In genomic region chr16:2907089-2907735, GRCh38 we compare ENCODE assay signal across 8 cellular contexts. TPM values are rescaled to one million over a fixed set of nuclear protein-coding genes. Genes with fewer than 3 reads are reported as not detected.
DNase-seq lines count a peak whose midpoint lies in the region; ATAC-seq and TF ChIP-seq lines count a peak whose summit lies in the region.
"Not testable (repeated sequence)": the region's sequence is repeated elsewhere in the genome, so short reads cannot be mapped to it uniquely, and the experiment has no call there.

No MANE protein-coding gene starts in this region.

- not testable (repeated sequence) for H3K27ac Mint-ChIP-seq in activated CD8-positive, alpha-beta T cell treated with anti-CD3 and anti-CD28 coated beads, Interleukin-2, amount 10 ng/mL, durations not matched to agents 7 days and 5 days; neural crest cell (ENCODE audit: unreplicated experiment)

- not testable (repeated sequence) for H2AFZ ChIP-seq in mammary epithelial cell (ENCODE audit: low read depth, low read length)

- dilution Hi-C loops in mammary epithelial cell (cut with HindIII; ENCODE audit: low sequenced_read_pairs) = not testable (repeated sequence)

- not testable (repeated sequence) for H3K9ac ChIP-seq in mammary epithelial cell (ENCODE audit: insufficient read depth, low read length)

- in situ Hi-C loops in mammary epithelial cell (cut with MboI; ENCODE audit: low sequenced_read_pairs in 2 of 2) = not testable (repeated sequence)

- peaks cover 0 to 16% (median 6%) of the 10 kb centered on the region in 4 donors for H3K4me1 ChIP-seq in Peyer's patch
- H3K4me1 ChIP-seq in mammary epithelial cell (ENCODE audit: insufficient read depth, low read length) = peaks cover 14% of the 10 kb centered on the region
- H3K4me1 ChIP-seq in heart right ventricle = peaks cover 3 to 27% (median 21%) of the 10 kb centered on the region in 9 donors

- not testable (repeated sequence) for H3K79me2 ChIP-seq in mammary epithelial cell (ENCODE audit: insufficient read depth, low read length)

- POLR2A ChIA-PET in activated CD8-positive, alpha-beta T cell treated with anti-CD3 and anti-CD28 coated beads, Interleukin-2, amount 10 ng/mL, durations not matched to agents 7 days and 5 days (lab: Charles Lee) = interaction anchor here (1.0 kb wide), 1 partner anchor 24 kb away, joined by 3 read pairs; the partner anchor contains the start of gene FLYWCH2

- not testable (repeated sequence) for H4K20me1 ChIP-seq in mammary epithelial cell (ENCODE audit: insufficient read depth, low read length)

- 0 out of 2 replicates have a peak, but pooled peaks have one; percentile 22 for TF ChIP-seq CTCF in LNCaP clone FGC (IDR thresholded peaks at IDR 0.05; ENCODE audit: control insufficient read depth, extremely low read depth, insufficient read depth)
- peak in 5 of 6 experiments; percentile 32 to 77 (median 71) for TF ChIP-seq CTCF in Peyer's patch (IDR thresholded peaks at IDR 0.05)
- TF ChIP-seq CTCF in mammary epithelial cell (conservative IDR thresholded peaks at IDR 0.05 in 1 of 2, IDR thresholded peaks at IDR 0.05 in 1 of 2; ENCODE audit: extremely low read depth in 1 of 2, insufficient read depth in 1 of 2, low read depth in 1 of 2, low read length in 2 of 2) = peak; percentile 1 to 44
- peak; percentile 35 to 66 (median 51) for TF ChIP-seq CTCF in heart right ventricle (IDR thresholded peaks at IDR 0.05)
- TF ChIP-seq CTCF in neural crest cell (conservative IDR thresholded peaks at IDR 0.05) = peak; percentile 65

- intact Hi-C loops in mammary epithelial cell (cut with micrococcal nuclease) = loop anchor here (1.0 kb wide), 1 partner anchor 68 kb away; no protein-coding TSS in a partner anchor
- intact Hi-C loops in heart right ventricle (cut with DNase I) = not testable (repeated sequence)

- CTCF ChIA-PET in activated CD8-positive, alpha-beta T cell treated with anti-CD3 and anti-CD28 coated beads, Interleukin-2, amount 10 ng/mL, durations not matched to agents 7 days and 5 days (lab: Charles Lee) = interaction anchor here (1.2 to 3.1 kb wide), 5 partner anchors 9 to 68 kb away, joined by 3 to 25 read pairs (median 11); partner anchors contain the start of gene FLYWCH2
- CTCF ChIA-PET in mammary epithelial cell (lab: Charles Lee; ENCODE audit: low non-redundant PET) = interaction anchor here (0.7 kb wide), 1 partner anchor 54 kb away, joined by 3 read pairs; no protein-coding TSS in a partner anchor

- TF ChIP-seq POLR2A in Peyer's patch (IDR thresholded peaks at IDR 0.05) = not testable (repeated sequence)

- not testable (repeated sequence) for BruUV-seq in mammary epithelial cell (replicated peaks; lab: Mats Ljungman, UMichigan)

- H3K4me1 Mint-ChIP-seq in activated CD8-positive, alpha-beta T cell treated with anti-CD3 and anti-CD28 coated beads, Interleukin-2, amount 10 ng/mL, durations not matched to agents 7 days and 5 days (ENCODE audit: low read depth) = peaks cover 34% of the 10 kb centered on the region
- peaks cover 33% of the 10 kb centered on the region for H3K4me1 Mint-ChIP-seq in neural crest cell

- not testable (repeated sequence) for H3K4me3 ChIP-seq in LNCaP clone FGC (ENCODE audit: low read depth, low read length); Peyer's patch; mammary epithelial cell (replicated peaks in 1 of 3; ENCODE audit: insufficient read depth in 1 of 3, low read depth in 2 of 3, low read length in 3 of 3); heart right ventricle

- WGBS in mammary epithelial cell (ENCODE audit: low coverage, missing lambda C conversion rate) = 14% methylated on average over 16 of the region's 16 CpGs
- 20 to 22% methylated on average over 15 to 16 of the region's 16 CpGs for WGBS in heart right ventricle, 2 donors

- H3K4me2 ChIP-seq in mammary epithelial cell (ENCODE audit: insufficient read depth, low read depth, low read length) = not testable (repeated sequence)

- not testable (repeated sequence) for H3K9me3 ChIP-seq in Peyer's patch; mammary epithelial cell (replicated peaks; ENCODE audit: insufficient read depth, low read length); heart right ventricle

- DNase-seq in DMS 273 (lab: John Stamatoyannopoulos, UW; ENCODE audit: unreplicated experiment) (peak; percentile 70), Peyer's patch (peak in 2 of 3 donors; percentile 40 to 68), heart right ventricle (peak; percentile 43 to 44), neural crest cell (ENCODE audit: low read depth, low spot score) (peak; percentile 55), superior temporal gyrus (ENCODE audit: extremely low spot score) (peak; percentile 33)
- not testable (repeated sequence) for DNase-seq in LNCaP clone FGC (ENCODE audit: low read depth); mammary epithelial cell
- peak; percentile 66 for DNase-seq in activated CD8-positive, alpha-beta T cell treated with anti-CD3 and anti-CD28 coated beads, Interleukin-2, amount 10 ng/mL, durations not matched to agents 7 days and 5 days

- H3K36me3 Mint-ChIP-seq in activated CD8-positive, alpha-beta T cell treated with anti-CD3 and anti-CD28 coated beads, Interleukin-2, amount 10 ng/mL, durations not matched to agents 7 days and 5 days (ENCODE audit: low read depth); neural crest cell (ENCODE audit: low read depth): not testable (repeated sequence)

- not testable (repeated sequence) for H3K36me3 ChIP-seq in Peyer's patch; mammary epithelial cell (ENCODE audit: insufficient read depth, low read length); heart right ventricle

- not testable (repeated sequence) for H3K4me3 Mint-ChIP-seq in activated CD8-positive, alpha-beta T cell treated with anti-CD3 and anti-CD28 coated beads, Interleukin-2, amount 10 ng/mL, durations not matched to agents 7 days and 5 days
- peak overlapping the region; percentile 76 for H3K4me3 Mint-ChIP-seq in neural crest cell

- H3K27me3 ChIP-seq in Peyer's patch; mammary epithelial cell (ENCODE audit: insufficient read depth, low read length); heart right ventricle: not testable (repeated sequence)

- not testable (repeated sequence) for H3K27ac ChIP-seq in Peyer's patch
- H3K27ac ChIP-seq in mammary epithelial cell (ENCODE audit: insufficient read depth, low read depth, low read length) (peak overlapping the region; percentile 44), heart right ventricle (peak overlapping the region in 2 of 10 donors; percentile 4 to 28)

- H3K27me3 Mint-ChIP-seq in activated CD8-positive, alpha-beta T cell treated with anti-CD3 and anti-CD28 coated beads, Interleukin-2, amount 10 ng/mL, durations not matched to agents 7 days and 5 days (ENCODE audit: low read depth) = not testable (repeated sequence)
- H3K27me3 Mint-ChIP-seq in neural crest cell (ENCODE audit: low read depth) = peaks cover 16% of the 10 kb centered on the region

- not testable (repeated sequence) for ATAC-seq in activated CD8-positive, alpha-beta T cell treated with anti-CD3 and anti-CD28 coated beads, Interleukin-2, amount 10 ng/mL, durations not matched to agents 7 days and 5 days; heart right ventricle

- not testable (repeated sequence) for H3K9me3 Mint-ChIP-seq in activated CD8-positive, alpha-beta T cell treated with anti-CD3 and anti-CD28 coated beads, Interleukin-2, amount 10 ng/mL, durations not matched to agents 7 days and 5 days (ENCODE audit: insufficient read depth); neural crest cell

RNA-seq across cellular contexts. Expression of gene FLYWCH1, which starts 4.5 kb away (rescaled TPM):
- total RNA-seq in Peyer's patch (10 to 100 TPM; 30.1 to 67.4 (median 46.8) TPM), mammary epithelial cell (10 to 100 TPM; 53.2 to 56.1 TPM), heart right ventricle (10 to 100 TPM; 27.1 to 42.3 (median 32.8) TPM), neural crest cell (26.4 and 26.7 TPM in 2 replicates)
- total RNA-seq in activated CD8-positive, alpha-beta T cell treated with anti-CD3 and anti-CD28 coated beads, Interleukin-2, amount 10 ng/mL, durations not matched to agents 7 days and 5 days = 10 to 100 TPM; 44.6 to 48.9 TPM
- polyA plus RNA-seq in mammary epithelial cell (22.3 TPM), heart right ventricle (10 to 100 TPM; 22.1 to 41.0 TPM)
- polyA minus RNA-seq in mammary epithelial cell = 10.5 TPM

RNA-seq across cellular contexts. Expression of gene FLYWCH2, which starts 24.2 kb away (rescaled TPM):
- total RNA-seq in Peyer's patch (10 to 100 TPM; 40.8 to 61.3 (median 53.1) TPM), mammary epithelial cell (10 to 100 TPM; 20.2 to 38.3 TPM), heart right ventricle (10 to 100 TPM; 18.1 to 28.9 (median 21.9) TPM), neural crest cell (32.3 and 32.4 TPM in 2 replicates)
- 10 to 100 TPM; 22.5 to 22.8 TPM for total RNA-seq in activated CD8-positive, alpha-beta T cell treated with anti-CD3 and anti-CD28 coated beads, Interleukin-2, amount 10 ng/mL, durations not matched to agents 7 days and 5 days
- polyA plus RNA-seq in mammary epithelial cell (18.4 TPM), heart right ventricle (10 to 100 TPM; 36.8 to 65.7 TPM)
- 2.3 TPM for polyA minus RNA-seq in mammary epithelial cell

RNA-seq across cellular contexts. Expression of gene PRSS22, which starts 49.2 kb away (rescaled TPM):
- total RNA-seq in Peyer's patch (1 to 10 TPM in 3 of 4 donors, not detected in 1; 1.4 to 1.9 (median 1.8) TPM), mammary epithelial cell (10 to 100 TPM in 1 of 2 donors, 1 to 10 TPM in 1; 3.1 to 12.3 TPM), heart right ventricle (under 1 TPM in 1 of 10 donors, not detected in 9; 0.21 TPM), neural crest cell (not detected in 2 replicates)
- total RNA-seq in activated CD8-positive, alpha-beta T cell treated with anti-CD3 and anti-CD28 coated beads, Interleukin-2, amount 10 ng/mL, durations not matched to agents 7 days and 5 days = not detected
- polyA plus RNA-seq in mammary epithelial cell (3.6 TPM), heart right ventricle (not detected)
- 19.5 TPM for polyA minus RNA-seq in mammary epithelial cell

RNA-seq across cellular contexts. Expression of gene KREMEN2, which starts 56.9 kb away (rescaled TPM):
- total RNA-seq in Peyer's patch = 1 to 10 TPM in 1 of 4 donors, under 1 TPM in 1, not detected in 2; 0.40 to 1.6 TPM
- total RNA-seq in activated CD8-positive, alpha-beta T cell treated with anti-CD3 and anti-CD28 coated beads, Interleukin-2, amount 10 ng/mL, durations not matched to agents 7 days and 5 days = under 1 TPM in 1 of 2 experiments, not detected in 1; 0.18 TPM
- under 1 TPM; 0.33 to 0.96 TPM for total RNA-seq in mammary epithelial cell
- polyA plus RNA-seq in mammary epithelial cell = 0.99 TPM
- not detected for polyA minus RNA-seq in mammary epithelial cell
- not detected for total RNA-seq in heart right ventricle
- polyA plus RNA-seq in heart right ventricle = not detected
- 1.0 TPM in 2 replicates for total RNA-seq in neural crest cell
